34 cellular contexts compared by ENCODE assay signal in the genomic region with DNA sequence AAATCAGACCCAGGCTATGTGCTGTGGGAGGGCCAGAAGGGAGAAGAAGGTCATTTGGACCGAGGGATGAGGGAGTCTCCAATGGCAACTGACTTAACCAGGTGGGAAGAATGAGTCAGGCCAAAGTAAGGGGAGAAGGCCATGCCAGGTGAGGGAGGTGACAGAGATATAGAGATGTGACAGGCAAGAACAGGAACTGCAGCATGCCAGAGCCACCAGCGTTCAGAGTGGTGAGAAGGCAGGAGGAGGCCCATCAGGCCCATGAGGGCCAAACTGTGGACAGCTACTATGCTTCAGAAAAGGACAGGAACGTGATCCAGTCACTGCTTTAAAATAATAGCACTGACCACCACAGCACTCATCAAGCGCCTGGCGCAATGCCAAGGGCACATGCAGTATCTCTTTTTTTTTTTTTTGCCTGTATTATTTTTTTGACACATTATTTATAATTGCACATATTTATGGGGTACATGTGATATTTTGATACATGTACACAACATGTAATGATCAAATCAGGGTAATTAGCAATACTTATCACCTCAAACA.
"Had no signal": no experiment of that assay in that cellular context is flagged by ENCODE, and none has a peak within 500 bp of the region (broad histone marks: within the 10 kb centered on the region; RNA-seq: fewer than 3 reads in every experiment).

No MANE protein-coding gene starts in this region.

- H3K4me3 Mint-ChIP-seq: activated CD4-positive, alpha-beta T cell treated with anti-CD3 and anti-CD28 coated beads, Interleukin-2, amount 10 ng/mL, durations not matched to agents 24 days and 14 days; activated CD8-positive, alpha-beta T cell treated with anti-CD3 and anti-CD28 coated beads for 36 hours; activated naive CD4-positive, alpha-beta T cell treated with anti-CD3 and anti-CD28 coated beads, Interleukin-2, amount 50 U/mL, for 24 hours; activated naive CD8-positive, alpha-beta T cell treated with anti-CD3 and anti-CD28 coated beads, Interleukin-2, amount 10 ng/mL, durations not matched to agents 7 days and 5 days; activated T-cell treated with anti-CD3 and anti-CD28 coated beads, Interleukin-2, amount 50 U/mL, for 72 hours; activated T-helper 17 cell treated with anti-CD3 and anti-CD28 coated beads, Interleukin-2, amount 50 U/mL, for 72 hours; central memory CD8-positive, alpha-beta T cell had no signal

- DNase-seq: activated CD4-positive, alpha-beta T cell treated with anti-CD3 and anti-CD28 coated beads, Interleukin-2, amount 10 ng/mL, durations not matched to agents 24 days and 14 days; activated CD4-positive, alpha-beta T cell treated with anti-CD3 and anti-CD28 coated beads, Interleukin-2, amount 50 U/mL, for 4 hours; activated CD8-positive, alpha-beta T cell treated with anti-CD3 and anti-CD28 coated beads for 36 hours; activated effector memory CD4-positive, alpha-beta T cell treated with anti-CD3 and anti-CD28 coated beads, Interleukin-2, amount 50 U/mL, for 16 hours; activated naive CD4-positive, alpha-beta T cell treated with Interleukin-2 at 50 U/mL for 16 hours; activated naive CD8-positive, alpha-beta T cell treated with anti-CD3 and anti-CD28 coated beads, Interleukin-2, amount 10 ng/mL, durations not matched to agents 7 days and 5 days; activated T-cell treated with anti-CD3 and anti-CD28 coated beads, Interleukin-2, amount 50 U/mL, for 1 hour; activated T-cell treated with anti-CD3 and anti-CD28 coated beads, Interleukin-2, amount 50 U/mL, for 72 hours; amygdala; Kasumi-1; KG1; MM.1S; MV-4-11; NCI-H1092; NCI-H1436 treated with DMSO at 0.1 percent for 48 hours; NCI-H1694 treated with DMSO at 0.1 percent for 48 hours; NCI-H2029; NCI-H345; NCI-H524 treated with DMSO at 0.1 percent for 48 hours; NCI-H748 treated with DMSO at 0.1 percent for 48 hours; NK-92 treated with Interleukin-12 subunit alpha and Interleukin-12 subunit beta, amount 100 ng/mL, for 24 hours; PC-3; Peyer's patch; RPMI8226; SIG-M5; T-helper 1 cell; T1000 had no signal

- H3K4me1 Mint-ChIP-seq: activated CD4-positive, alpha-beta T cell treated with anti-CD3 and anti-CD28 coated beads, Interleukin-2, amount 10 ng/mL, durations not matched to agents 24 days and 14 days; activated naive CD4-positive, alpha-beta T cell treated with anti-CD3 and anti-CD28 coated beads, Interleukin-2, amount 50 U/mL, for 24 hours; activated naive CD8-positive, alpha-beta T cell treated with anti-CD3 and anti-CD28 coated beads, Interleukin-2, amount 10 ng/mL, durations not matched to agents 7 days and 5 days; activated T-helper 17 cell treated with anti-CD3 and anti-CD28 coated beads, Interleukin-2, amount 50 U/mL, for 72 hours; central memory CD8-positive, alpha-beta T cell had no signal

- H3K9me3 ChIP-seq: Peyer's patch had no signal

- H3K27me3 Mint-ChIP-seq: activated T-helper 17 cell treated with anti-CD3 and anti-CD28 coated beads, Interleukin-2, amount 50 U/mL, for 72 hours; central memory CD8-positive, alpha-beta T cell had no signal

- H3K27ac ChIP-seq: ascending aorta, cardiac muscle cell, Peyer's patch had no signal

- H3K9me3 Mint-ChIP-seq: activated CD4-positive, alpha-beta T cell treated with anti-CD3 and anti-CD28 coated beads, Interleukin-2, amount 10 ng/mL, durations not matched to agents 24 days and 14 days; activated CD8-positive, alpha-beta T cell treated with anti-CD3 and anti-CD28 coated beads for 36 hours had no signal

- H3K27me3 ChIP-seq: ascending aorta, cardiac muscle cell, Peyer's patch had no signal

- H3K4me1 ChIP-seq: ascending aorta, Peyer's patch had no signal

- H3K27ac Mint-ChIP-seq: activated CD4-positive, alpha-beta T cell treated with anti-CD3 and anti-CD28 coated beads, Interleukin-2, amount 10 ng/mL, durations not matched to agents 24 days and 14 days; activated CD8-positive, alpha-beta T cell treated with anti-CD3 and anti-CD28 coated beads for 36 hours; activated naive CD4-positive, alpha-beta T cell treated with anti-CD3 and anti-CD28 coated beads, Interleukin-2, amount 50 U/mL, for 24 hours; activated naive CD8-positive, alpha-beta T cell treated with anti-CD3 and anti-CD28 coated beads, Interleukin-2, amount 10 ng/mL, durations not matched to agents 7 days and 5 days; activated T-cell treated with anti-CD3 and anti-CD28 coated beads, Interleukin-2, amount 50 U/mL, for 72 hours; activated T-helper 17 cell treated with anti-CD3 and anti-CD28 coated beads, Interleukin-2, amount 50 U/mL, for 72 hours had no signal

- H3K4me3 ChIP-seq: ascending aorta, cardiac muscle cell, Peyer's patch had no signal

- ATAC-seq: activated CD8-positive, alpha-beta T cell treated with anti-CD3 and anti-CD28 coated beads for 36 hours; activated T-cell treated with anti-CD3 and anti-CD28 coated beads, Interleukin-2, amount 50 U/mL, for 72 hours; activated T-helper 17 cell treated with anti-CD3 and anti-CD28 coated beads, Interleukin-2, amount 50 U/mL, for 72 hours; PC-3; Right ventricle myocardium inferior; SK-N-SH treated with all-trans-retinoic acid at 6 μM for 48 hours had no signal

- H3K36me3 ChIP-seq: ascending aorta, cardiac muscle cell, Peyer's patch had no signal

- H3K36me3 Mint-ChIP-seq: activated naive CD8-positive, alpha-beta T cell treated with anti-CD3 and anti-CD28 coated beads, Interleukin-2, amount 10 ng/mL, durations not matched to agents 7 days and 5 days had no signal
